In the genomic region with DNA sequence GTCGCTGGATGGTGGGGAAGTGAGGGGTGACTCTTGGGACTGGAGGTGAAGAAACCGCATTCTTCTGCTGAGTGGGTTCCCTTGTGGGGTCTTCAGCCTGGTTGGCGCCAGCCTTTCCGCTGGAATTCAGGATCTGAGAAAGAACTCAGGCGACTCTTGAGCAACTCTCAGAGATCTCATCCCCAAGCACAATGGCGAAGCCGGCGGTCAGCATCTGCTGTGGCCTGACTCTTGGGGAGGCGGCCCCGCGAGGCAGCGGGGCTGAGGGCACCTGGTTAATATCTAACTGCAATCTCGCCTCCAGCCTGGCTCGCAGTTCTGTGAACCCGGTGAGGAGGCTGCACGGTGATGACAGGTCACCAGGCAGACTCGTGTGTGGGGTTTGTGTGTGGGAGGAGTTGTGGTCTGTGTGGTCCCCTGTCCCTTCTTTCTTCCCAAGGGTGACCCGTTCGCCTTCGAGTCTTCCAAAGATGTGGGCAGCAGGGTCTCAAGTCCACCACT, we compare ENCODE assay signal across 8 cellular contexts. TPM values are rescaled to one million over a fixed set of nuclear protein-coding genes. Genes with fewer than 3 reads are reported as not detected.
DNase-seq lines count a peak whose midpoint lies in the region; ATAC-seq and TF ChIP-seq lines count a peak whose summit lies in the region.

No MANE protein-coding gene starts in this region.

- intact Hi-C loops in activated CD4-positive, alpha-beta T cell treated with anti-CD3 and anti-CD28 coated beads for 36 hours (cut with DNase I, micrococcal nuclease): loop anchor here in 1 of 2 experiments (1.0 to 2.0 kb wide), 4 partner anchors 31 to 171 kb away; partner anchors contain the start of genes ZNF440, ZNF491 and ZNF627

- H3K4me3 Mint-ChIP-seq in activated CD4-positive, alpha-beta T cell treated with anti-CD3 and anti-CD28 coated beads for 36 hours: peak overlapping the region; percentile 88
- peak overlapping the region; percentile 81 for H3K4me3 Mint-ChIP-seq in endodermal cell
- H3K4me3 Mint-ChIP-seq in mesothelial cell of epicardium: peak overlapping the region; percentile 98

- H3K4me1 ChIP-seq in ACC112 (ENCODE audit: control insufficient read depth, insufficient read depth, low read length, unreplicated experiment) (no peaks in the 10 kb centered on the region), endodermal cell (ENCODE audit: control insufficient read depth, insufficient read depth, low read length) (no peaks in the 10 kb centered on the region)

- H3K9me3 Mint-ChIP-seq in activated CD4-positive, alpha-beta T cell treated with anti-CD3 and anti-CD28 coated beads for 36 hours (ENCODE audit: low read depth): peaks cover 22% of the 10 kb centered on the region
- H3K9me3 Mint-ChIP-seq in endodermal cell: peaks cover 66% of the 10 kb centered on the region
- peaks cover 40% of the 10 kb centered on the region for H3K9me3 Mint-ChIP-seq in mesothelial cell of epicardium

- peak overlapping the region; percentile 83 for H3K9ac ChIP-seq in endodermal cell (ENCODE audit: extremely low read depth, low read length, poor library complexity, severe bottlenecking)

- H3K27ac Mint-ChIP-seq in activated CD4-positive, alpha-beta T cell treated with anti-CD3 and anti-CD28 coated beads for 36 hours: peak overlapping the region; percentile 79
- H3K27ac Mint-ChIP-seq in endodermal cell (no peak overlapping the region), mesothelial cell of epicardium (peak overlapping the region; percentile 91)

- POLR2A ChIA-PET in activated CD4-positive, alpha-beta T cell treated with anti-CD3 and anti-CD28 coated beads for 36 hours (lab: Charles Lee): no interaction called here

- H2AFZ ChIP-seq in ACC112 (ENCODE audit: low read length, unreplicated experiment): no peak overlapping the region

- peak; percentile 17 for ATAC-seq in GM18508 (IDR thresholded peaks at IDR 0.05; ENCODE audit: insufficient read depth, unreplicated experiment)
- peak; percentile 16 for ATAC-seq in HG03521 (IDR thresholded peaks at IDR 0.05; ENCODE audit: unreplicated experiment)
- ATAC-seq in activated CD4-positive, alpha-beta T cell treated with anti-CD3 and anti-CD28 coated beads for 36 hours: no peak

- H3K4me3 ChIP-seq in ACC112 (ENCODE audit: low read depth, low read length): peak overlapping the region; percentile 93
- peak overlapping the region; percentile 86 for H3K4me3 ChIP-seq in endodermal cell (ENCODE audit: low read length)

- DNase-seq in activated CD4-positive, alpha-beta T cell treated with anti-CD3 and anti-CD28 coated beads for 36 hours: peak; percentile 57
- peak; percentile 46 for DNase-seq in endodermal cell
- DNase-seq in mesothelial cell of epicardium (ENCODE audit: low spot score in 2 of 2, unreplicated experiment in 2 of 2): peak in 1 of 2 experiments; percentile 38
- peak; percentile 10 for DNase-seq in superior temporal gyrus (ENCODE audit: extremely low spot score)
- no peak for DNase-seq in NK-92 treated with Interleukin-12 subunit alpha and Interleukin-12 subunit beta, amount 100 ng/mL, for 24 hours (lab: John Stamatoyannopoulos, UW)

- TF ChIP-seq CTCF in endodermal cell (conservative IDR thresholded peaks at IDR 0.05): no peak
- no peak for TF ChIP-seq CTCF in mesothelial cell of epicardium (IDR thresholded peaks at IDR 0.05; ENCODE audit: unreplicated experiment)

- H3K27ac ChIP-seq in ACC112 (ENCODE audit: low read depth, low read length) (peak overlapping the region; percentile 89), endodermal cell (ENCODE audit: low read depth, low read length) (no peak overlapping the region)

- H3K9me3 ChIP-seq in endodermal cell (ENCODE audit: control insufficient read depth, low read length): peaks cover 25% of the 10 kb centered on the region

- CTCF ChIA-PET in activated CD4-positive, alpha-beta T cell treated with anti-CD3 and anti-CD28 coated beads for 36 hours (lab: Charles Lee): no interaction called here

- H3K4me1 Mint-ChIP-seq in activated CD4-positive, alpha-beta T cell treated with anti-CD3 and anti-CD28 coated beads for 36 hours: peaks cover 13% of the 10 kb centered on the region
- no peaks in the 10 kb centered on the region for H3K4me1 Mint-ChIP-seq in endodermal cell
- H3K4me1 Mint-ChIP-seq in mesothelial cell of epicardium: peaks cover 12% of the 10 kb centered on the region

- H3K27me3 ChIP-seq in ACC112 (ENCODE audit: insufficient read depth, low read length) (no peaks in the 10 kb centered on the region), endodermal cell (ENCODE audit: control insufficient read depth, insufficient read depth, low read length, poor library complexity, severe bottlenecking) (peaks cover 31% of the 10 kb centered on the region)

- H3K79me2 ChIP-seq in ACC112 (ENCODE audit: control insufficient read depth, insufficient read depth, low read length, unreplicated experiment): peaks cover 28% of the 10 kb centered on the region

- H3K36me3 ChIP-seq in ACC112 (ENCODE audit: insufficient read depth, low read length) (peaks cover 7% of the 10 kb centered on the region), endodermal cell (ENCODE audit: control insufficient read depth, insufficient read depth, low read length) (no peaks in the 10 kb centered on the region)

- H3K36me3 Mint-ChIP-seq in activated CD4-positive, alpha-beta T cell treated with anti-CD3 and anti-CD28 coated beads for 36 hours (ENCODE audit: low read depth): peaks cover 19% of the 10 kb centered on the region
- peaks cover 2% of the 10 kb centered on the region for H3K36me3 Mint-ChIP-seq in endodermal cell (ENCODE audit: low read depth)
- H3K36me3 Mint-ChIP-seq in mesothelial cell of epicardium: peaks cover 26% of the 10 kb centered on the region

- peaks cover 8% of the 10 kb centered on the region for H3K27me3 Mint-ChIP-seq in activated CD4-positive, alpha-beta T cell treated with anti-CD3 and anti-CD28 coated beads for 36 hours
- H3K27me3 Mint-ChIP-seq in endodermal cell (ENCODE audit: insufficient read depth) (peaks cover 58% of the 10 kb centered on the region), mesothelial cell of epicardium (ENCODE audit: low read depth) (peaks cover 13% of the 10 kb centered on the region)

- WGBS in endodermal cell (ENCODE audit: insufficient coverage in 1 of 2, insufficient read length in 1 of 2), 2 experiments: 40 to 53% methylated on average over 11 to 20 of the region's 20 CpGs

RNA-seq across cellular contexts. Expression of gene ZNF441, which starts 0.9 kb away (rescaled TPM):
- 1 to 10 TPM; 4.3 to 5.0 TPM for total RNA-seq in activated CD4-positive, alpha-beta T cell treated with anti-CD3 and anti-CD28 coated beads for 36 hours
- 1 to 10 TPM; 2.2 to 4.4 TPM for total RNA-seq in endodermal cell
- 6.1 TPM for polyA plus RNA-seq in endodermal cell (2013, experiment 1 of 2)
- polyA plus RNA-seq in endodermal cell (2013, experiment 2 of 2): 5.3 TPM
- 8.0 to 9.6 TPM (median 8.7 TPM) in 3 replicates for total RNA-seq in mesothelial cell of epicardium

RNA-seq across cellular contexts. Expression of gene ZNF823, which starts 28.9 kb away (rescaled TPM):
- 1 to 10 TPM; 2.9 to 3.0 TPM for total RNA-seq in activated CD4-positive, alpha-beta T cell treated with anti-CD3 and anti-CD28 coated beads for 36 hours
- total RNA-seq in endodermal cell (10 to 100 TPM in 1 of 2 donors, 1 to 10 TPM in 1; 9.5 to 10.6 TPM), mesothelial cell of epicardium (8.2 to 9.0 TPM (median 8.9 TPM) in 3 replicates)
- polyA plus RNA-seq in endodermal cell (2013, experiment 1 of 2): 6.2 TPM
- 5.2 TPM for polyA plus RNA-seq in endodermal cell (2013, experiment 2 of 2)

RNA-seq across cellular contexts. Expression of gene ZNF491, which starts 30.6 kb away (rescaled TPM):
- 1 to 10 TPM in 1 of 2 experiments, under 1 TPM in 1; 0.60 to 1.2 TPM for total RNA-seq in activated CD4-positive, alpha-beta T cell treated with anti-CD3 and anti-CD28 coated beads for 36 hours
- total RNA-seq in endodermal cell (1 to 10 TPM in 1 of 2 donors, under 1 TPM in 1; 0.90 to 2.1 TPM), mesothelial cell of epicardium (4.7 to 6.1 TPM (median 5.8 TPM) in 3 replicates)
- polyA plus RNA-seq in endodermal cell (2013, experiment 1 of 2): 3.9 TPM
- polyA plus RNA-seq in endodermal cell (2013, experiment 2 of 2): 5.0 TPM

RNA-seq across cellular contexts. Expression of gene ZNF440, which starts 46.4 kb away (rescaled TPM):
- total RNA-seq in activated CD4-positive, alpha-beta T cell treated with anti-CD3 and anti-CD28 coated beads for 36 hours: 1 to 10 TPM; 7.0 to 7.7 TPM
- total RNA-seq in endodermal cell: 10 to 100 TPM; 11.2 to 14.0 TPM
- polyA plus RNA-seq in endodermal cell (2013, experiment 1 of 2): 7.9 TPM
- 7.5 TPM for polyA plus RNA-seq in endodermal cell (2013, experiment 2 of 2)
- 20.2 to 21.6 TPM (median 20.7 TPM) in 3 replicates for total RNA-seq in mesothelial cell of epicardium
